Comparison of ENCODE assay signal across 14 cellular contexts in genomic region chr16:47986031-47986430, GRCh38.
"Had no signal": no experiment of that assay in that cellular context is flagged by ENCODE, and none has a peak within 500 bp of the region (broad histone marks: within the 10 kb centered on the region; RNA-seq: fewer than 3 reads in every experiment).

No MANE protein-coding gene starts in this region.

- DNase-seq: effector memory CD8-positive, alpha-beta T cell; foreskin keratinocyte; kidney glomerular epithelial cell; naive thymus-derived CD4-positive, alpha-beta T cell; nephron progenitor cell; posterior cingulate gyrus; spleen; stimulated activated CD4-positive, alpha-beta T cell treated with anti-CD3 and anti-CD28 coated beads, Interleukin-2, amount 100 ng/mL, for 24 hours; stimulated activated naive CD4-positive, alpha-beta T cell treated with Interleukin-2 at 50 U/mL for 16 hours; trophoblast cell had no signal

- H3K27ac ChIP-seq: foreskin keratinocyte, hepatocyte, spleen had no signal

- H3K27ac Mint-ChIP-seq: dendritic cell treated with granulocyte-macrophage colony-stimulating factor and Interleukin-4, amounts not matched to agents 40 ng/mL and 50 ng/mL, for 4 days; effector memory CD8-positive, alpha-beta T cell; naive thymus-derived CD4-positive, alpha-beta T cell had no signal

- H3K27me3 ChIP-seq: foreskin keratinocyte, hepatocyte had no signal

- H3K4me1 ChIP-seq: foreskin keratinocyte, spleen had no signal

- ATAC-seq: effector memory CD8-positive, alpha-beta T cell; foreskin keratinocyte; naive thymus-derived CD4-positive, alpha-beta T cell; sciatic nerve had no signal

- H3K36me3 ChIP-seq: spleen had no signal

- H3K4me3 ChIP-seq: hepatocyte, spleen had no signal

- H3K4me1 Mint-ChIP-seq: naive thymus-derived CD4-positive, alpha-beta T cell had no signal

- H3K9me3 Mint-ChIP-seq: dendritic cell treated with granulocyte-macrophage colony-stimulating factor and Interleukin-4, amounts not matched to agents 40 ng/mL and 50 ng/mL, for 4 days; effector memory CD8-positive, alpha-beta T cell had no signal

- H3K4me3 Mint-ChIP-seq: dendritic cell treated with granulocyte-macrophage colony-stimulating factor and Interleukin-4, amounts not matched to agents 40 ng/mL and 50 ng/mL, for 4 days; effector memory CD8-positive, alpha-beta T cell; naive thymus-derived CD4-positive, alpha-beta T cell; nephron progenitor cell had no signal

- FAIRE-seq: islet of Langerhans had no signal

- H3K36me3 Mint-ChIP-seq: naive thymus-derived CD4-positive, alpha-beta T cell had no signal
